ENCODE assay signal across 16 cellular contexts in the genomic region with DNA sequence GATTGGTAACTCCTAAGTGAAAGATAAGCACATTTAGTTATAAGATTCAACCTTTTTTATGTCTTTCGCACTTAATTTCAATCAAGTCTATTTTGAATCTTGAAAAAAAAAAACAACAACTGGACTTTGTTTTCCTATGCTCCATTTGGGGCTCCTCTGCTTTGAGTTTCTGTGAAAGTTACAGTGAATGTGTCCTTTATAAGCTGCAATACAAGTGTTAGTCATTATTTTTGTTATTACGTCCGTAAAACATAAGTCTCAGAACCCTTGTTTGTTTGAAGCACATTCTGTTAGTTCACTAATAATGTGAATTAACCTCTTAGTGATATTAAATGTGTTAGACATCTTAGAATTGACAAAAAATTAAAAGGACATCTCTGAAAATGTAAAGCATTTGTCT.
"Had no signal": no experiment of that assay in that cellular context is flagged by ENCODE, and none has a peak within 500 bp of the region (broad histone marks: within the 10 kb centered on the region; RNA-seq: fewer than 3 reads in every experiment).

No MANE protein-coding gene starts in this region.

- ATAC-seq: activated CD8-positive, alpha-beta memory T cell treated with anti-CD3 and anti-CD28 coated beads, Interleukin-2, amount 10 ng/mL, durations not matched to agents 7 days and 5 days; activated T-cell treated with anti-CD3 and anti-CD28 coated beads, Interleukin-2, amount 50 U/mL, for 4 hours had no signal

- H3K27ac Mint-ChIP-seq: activated CD8-positive, alpha-beta memory T cell treated with anti-CD3 and anti-CD28 coated beads, Interleukin-2, amount 10 ng/mL, durations not matched to agents 7 days and 5 days; stimulated activated naive CD8-positive, alpha-beta T cell treated with anti-CD3 and anti-CD28 coated beads, Interleukin-15, Interleukin-2, amounts not matched to agents 100 ng/mL and 50 ng/mL, for 24 hours; T-helper 2 cell treated with Interferon-gamma antibody and Interleukin-4, amounts not matched to agents 5 μg/mL and 100 μg/mL, for 36 hours had no signal

- H3K9me3 ChIP-seq: ascending aorta, sigmoid colon, upper lobe of left lung had no signal

- H3K27ac ChIP-seq: ascending aorta, sigmoid colon, upper lobe of left lung had no signal

- DNase-seq: activated CD4-positive, alpha-beta T cell treated with anti-CD3 and anti-CD28 coated beads, Interleukin-2, amount 50 U/mL, for 48 hours; activated CD4-positive, CD25-positive, alpha-beta regulatory T cell treated with anti-CD3 and anti-CD28 coated beads, Interleukin-2, amount 50 U/mL, for 72 hours; activated CD8-positive, alpha-beta memory T cell treated with anti-CD3 and anti-CD28 coated beads, Interleukin-2, amount 10 ng/mL, durations not matched to agents 7 days and 5 days; activated T-cell treated with anti-CD3 and anti-CD28 coated beads, Interleukin-2, amount 50 U/mL, for 4 hours; caudate nucleus; cortex of kidney; effector CD8-positive, alpha-beta T cell; head of caudate nucleus; sigmoid colon; stimulated activated CD4-positive, alpha-beta T cell treated with anti-CD3 and anti-CD28 coated beads, Interleukin-4, amount 100 ng/mL, for 1 hour; stimulated activated CD8-positive, alpha-beta memory T cell treated with anti-CD3 and anti-CD28 coated beads, Interleukin-4, amount 100 ng/mL, for 48 hours; upper lobe of left lung had no signal

- H3K4me3 ChIP-seq: ascending aorta, sigmoid colon, upper lobe of left lung had no signal

- H3K36me3 ChIP-seq: ascending aorta, sigmoid colon, upper lobe of left lung had no signal

- H3K9me3 Mint-ChIP-seq: activated T-cell treated with anti-CD3 and anti-CD28 coated beads, Interleukin-2, amount 50 U/mL, for 4 hours; nephron; stimulated activated naive CD8-positive, alpha-beta T cell treated with anti-CD3 and anti-CD28 coated beads, Interleukin-15, Interleukin-2, amounts not matched to agents 100 ng/mL and 50 ng/mL, for 24 hours; T-helper 2 cell treated with Interferon-gamma antibody and Interleukin-4, amounts not matched to agents 5 μg/mL and 100 μg/mL, for 36 hours had no signal

- H3K36me3 Mint-ChIP-seq: activated CD8-positive, alpha-beta memory T cell treated with anti-CD3 and anti-CD28 coated beads, Interleukin-2, amount 10 ng/mL, durations not matched to agents 7 days and 5 days had no signal

- H3K4me1 ChIP-seq: ascending aorta, sigmoid colon, upper lobe of left lung had no signal

- H3K27me3 ChIP-seq: ascending aorta, sigmoid colon, upper lobe of left lung had no signal
